8 cellular contexts compared by ENCODE assay signal in the genomic region with DNA sequence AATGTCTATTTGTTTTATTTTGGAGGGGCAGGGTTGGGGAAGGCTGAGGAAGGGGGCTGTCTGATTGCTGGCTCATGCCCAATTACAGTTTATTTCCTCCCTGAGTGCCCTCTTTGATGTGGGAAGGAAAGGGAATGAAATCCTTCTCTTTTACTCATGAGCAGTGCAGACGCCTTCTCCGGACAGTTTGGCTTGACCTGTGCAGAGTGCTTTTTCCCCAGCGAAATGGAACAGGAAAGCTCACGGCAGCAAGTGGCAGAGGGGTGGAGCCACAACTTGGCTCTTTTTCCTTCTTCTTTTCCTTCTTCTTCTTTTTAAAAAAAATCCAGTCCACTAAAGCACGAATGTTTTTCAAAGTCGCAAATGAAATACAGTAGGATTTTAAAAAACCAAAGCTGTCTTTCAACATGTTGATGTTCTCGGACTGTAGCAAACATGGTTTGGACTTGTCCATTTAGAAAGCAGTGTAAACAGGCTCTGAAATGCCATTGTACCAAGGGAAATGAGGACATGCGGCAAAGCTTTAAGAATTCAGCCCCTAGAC. TPM values are rescaled to one million over a fixed set of nuclear protein-coding genes. Genes with fewer than 3 reads are reported as not detected.
DNase-seq lines count a peak whose midpoint lies in the region; ATAC-seq, FAIRE-seq and TF ChIP-seq lines count a peak whose summit lies in the region.

No MANE protein-coding gene starts in this region.

- H3K4me3 ChIP-seq in A549: peak overlapping the region; percentile 11; the same call in 1 of the 3 replicates
- H3K4me3 ChIP-seq in esophagus muscularis mucosa: peak overlapping the region in 3 of 4 donors; percentile 5 to 18 (median 15)
- no peak overlapping the region for H3K4me3 ChIP-seq in mucosa of stomach (ENCODE audit: low read length)

- ATAC-seq in A549 (peak; percentile 48 to 63; a peak in 4 of 6 replicates), GM18867 (IDR thresholded peaks at IDR 0.05; ENCODE audit: unreplicated experiment) (no peak), HG03280 (IDR thresholded peaks at IDR 0.05; ENCODE audit: unreplicated experiment) (no peak)

- 4% methylated on average over 8 of the region's 8 CpGs for WGBS in A549 (ENCODE audit: missing lambda C conversion rate)
- WGBS in esophagus muscularis mucosa: 46% methylated on average over 8 of the region's 8 CpGs

- TF ChIP-seq EP300 in A549 (IDR thresholded peaks at IDR 0.05) (no peak), esophagus muscularis mucosa (IDR thresholded peaks at IDR 0.05) (no peak)

- intact Hi-C loops in esophagus muscularis mucosa (cut with DNase I): no loop called here

- no peak for FAIRE-seq in A549 (lab: Jason Lieb, UNC)
- FAIRE-seq in RCC 7860 (lab: Jason Lieb, UNC): no peak

- DNase-seq in A549 (ENCODE audit: low read depth in 1 of 2, low spot score in 1 of 2) (peak in 1 of 2 experiments; percentile 32), RCC 7860 (ENCODE audit: low spot score) (peak; percentile 8), esophagus muscularis mucosa (ENCODE audit: extremely low spot score) (peak; percentile 83), NCI-H187 treated with DMSO at 0.1 percent for 48 hours (lab: John Stamatoyannopoulos, UW) (no peak)
- no peak for DNase-seq in activated naive CD4-positive, alpha-beta T cell (lab: John Stamatoyannopoulos, UW)

- peak overlapping the region; percentile 86 to 88 for H3K27ac ChIP-seq in A549
- H3K27ac ChIP-seq in esophagus muscularis mucosa (replicated peaks in 1 of 4): peak overlapping the region; percentile 41 to 58 (median 50)

- CTCF ChIA-PET in A549 (lab: Yijun Ruan, JAX): interaction anchor here (0.6 to 1.1 kb wide), 4 partner anchors 27 to 700 kb away, joined by 3 read pairs; no protein-coding TSS in a partner anchor

- H3K27me3 ChIP-seq in esophagus muscularis mucosa (no peaks in the 10 kb centered on the region), mucosa of stomach (ENCODE audit: control insufficient read depth, insufficient read depth, low read length) (no peaks in the 10 kb centered on the region)

- H3K36me3 ChIP-seq in esophagus muscularis mucosa: no peaks in the 10 kb centered on the region
- no peaks in the 10 kb centered on the region for H3K36me3 ChIP-seq in mucosa of stomach (ENCODE audit: control insufficient read depth, insufficient read depth, low read length)

- no peak for TF ChIP-seq CTCF in A549 (IDR thresholded peaks at IDR 0.05)
- TF ChIP-seq CTCF in esophagus muscularis mucosa (IDR thresholded peaks at IDR 0.05): no peak

- TF ChIP-seq POLR2A in A549 (IDR thresholded peaks at IDR 0.05; ENCODE audit: low read length) (no peak), esophagus muscularis mucosa (IDR thresholded peaks at IDR 0.05; ENCODE audit: low read depth) (no peak)

- H3K9ac ChIP-seq in mucosa of stomach (ENCODE audit: low read length): peak overlapping the region; percentile 38

- no peak for TF ChIP-seq RAD21 in A549 (conservative IDR thresholded peaks at IDR 0.05 in 1 of 2, IDR thresholded peaks at IDR 0.05 in 1 of 2)

- peaks cover 8% of the 10 kb centered on the region; the same call in 1 of the 3 replicates for H3K9me3 ChIP-seq in A549
- no peaks in the 10 kb centered on the region for H3K9me3 ChIP-seq in esophagus muscularis mucosa
- no peaks in the 10 kb centered on the region for H3K9me3 ChIP-seq in mucosa of stomach (ENCODE audit: control insufficient read depth, low read length)

- peak overlapping the region; percentile 75 for H3K4me2 ChIP-seq in A549

- H3K4me1 ChIP-seq in A549 (peaks cover 49% of the 10 kb centered on the region), esophagus muscularis mucosa (peaks cover 12 to 47% (median 30%) of the 10 kb centered on the region in 4 donors), mucosa of stomach (ENCODE audit: control insufficient read depth, insufficient read depth, low read length) (peaks cover 15% of the 10 kb centered on the region)

- POLR2A ChIA-PET in A549 (lab: Yijun Ruan, JAX): interaction anchor here (0.6 to 1.5 kb wide), 6 partner anchors 34 to 171 kb away, joined by 3 to 4 read pairs (median 4); partner anchors contain the start of genes RAB31 and VAPA

TF ChIP-seq in A549, 52 proteins besides CTCF, POLR2A, EP300 and RAD21:
- TF ChIP-seq CBX2 (IDR thresholded peaks at IDR 0.05; ENCODE audit: borderline replicate concordance, low read depth) (no peak), REST (IDR thresholded peaks at IDR 0.05) (no peak)
- TF ChIP-seq, protein P1, sequence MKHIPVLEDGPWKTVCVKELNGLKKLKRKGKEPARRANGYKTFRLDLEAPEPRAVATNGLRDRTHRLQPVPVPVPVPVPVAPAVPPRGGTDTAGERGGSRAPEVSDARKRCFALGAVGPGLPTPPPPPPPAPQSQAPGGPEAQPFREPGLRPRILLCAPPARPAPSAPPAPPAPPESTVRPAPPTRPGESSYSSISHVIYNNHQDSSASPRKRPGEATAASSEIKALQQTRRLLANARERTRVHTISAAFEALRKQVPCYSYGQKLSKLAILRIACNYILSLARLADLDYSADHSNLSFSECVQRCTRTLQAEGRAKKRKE (CRISPR knock-in tag; IDR thresholded peaks at IDR 0.05; ENCODE audit: low read depth): peak; percentile 12; the same call in 1 of the 2 replicates

RNA-seq across cellular contexts. Expression of gene RAB31, which starts 34.6 kb away (rescaled TPM):
- 46.3 and 49.1 TPM in 2 replicates for polyA plus RNA-seq in A549 (2011; rRNA removed)
- polyA plus RNA-seq in A549 (2012; cell fraction: cytosol; rRNA removed): 11.2 and 13.8 TPM in 2 replicates
- 11.4 and 19.0 TPM in 2 replicates for polyA plus RNA-seq in A549 (2012; cell fraction: nucleus; rRNA removed)
- 16.9 to 20.5 TPM (median 18.5 TPM) in 3 replicates for polyA plus RNA-seq in A549 (2017; fragmentation: RNase III; extraction: RNeasy Plus Mini Kit Qiagen cat#74134 plus additional on column Dnase treatment)
- polyA minus RNA-seq in A549 (2011; rRNA and poly(A)+ RNA removed): 25.2 and 33.0 TPM in 2 replicates
- 100 to 1,000 TPM in 2 of 4 donors, 10 to 100 TPM in 2; 94.0 to 145 (median 107) TPM for total RNA-seq in esophagus muscularis mucosa

Comparison
In these comparisons a context has a peak if more than half of its experiments do, and no peak if none do; other contexts are left out.
1. ATAC-seq: peak in A549 (2 of 2); none in GM18867 (single experiment) and HG03280 (single experiment).
2. DNase-seq: peak in RCC 7860 (single experiment) and esophagus muscularis mucosa (single experiment); none in NCI-H187 treated with DMSO at 0.1 percent for 48 hours (single experiment) and activated naive CD4-positive, alpha-beta T cell (0 of 4).